Comparison of ENCODE assay signal across 20 cellular contexts in genomic region chr7:31465285-31465684, GRCh38. TPM values are rescaled to one million over a fixed set of nuclear protein-coding genes. Genes with fewer than 3 reads are reported as not detected.
"Had no signal": no experiment of that assay in that cellular context is flagged by ENCODE, and none has a peak within 500 bp of the region (broad histone marks: within the 10 kb centered on the region; RNA-seq: fewer than 3 reads in every experiment).

No MANE protein-coding gene starts in this region.

- H3K4me1 Mint-ChIP-seq: activated naive CD8-positive, alpha-beta T cell treated with anti-CD3 and anti-CD28 coated beads, Interleukin-2, amount 10 ng/mL, durations not matched to agents 7 days and 5 days; memory B cell; naive thymus-derived CD8-positive, alpha-beta T cell had no signal

- H3K27ac Mint-ChIP-seq: activated naive CD8-positive, alpha-beta T cell treated with anti-CD3 and anti-CD28 coated beads, Interleukin-2, amount 10 ng/mL, durations not matched to agents 7 days and 5 days; memory B cell; naive thymus-derived CD8-positive, alpha-beta T cell had no signal

- DNase-seq: activated CD4-positive, alpha-beta T cell treated with anti-CD3 and anti-CD28 coated beads, Interleukin-2, amount 50 U/mL, for 1 hour; activated CD8-positive, alpha-beta memory T cell treated with anti-CD3 and anti-CD28 coated beads for 24 hours; activated gamma-delta T cell treated with Interleukin-2 at 50 U/mL for 16 hours; activated naive CD8-positive, alpha-beta T cell treated with anti-CD3 and anti-CD28 coated beads, Interleukin-2, amount 10 ng/mL, durations not matched to agents 7 days and 5 days; central memory CD4-positive, alpha-beta T cell; esophagus squamous epithelium; hypothalamus; left ventricle myocardium inferior; naive thymus-derived CD8-positive, alpha-beta T cell; stimulated activated CD4-positive, alpha-beta T cell treated with anti-CD3 and anti-CD28 coated beads, Interleukin-2, amount 100 ng/mL, for 24 hours; stimulated activated naive CD4-positive, alpha-beta T cell treated with Interleukin-2 at 50 U/mL for 16 hours had no signal

- H3K4me3 Mint-ChIP-seq: activated naive CD8-positive, alpha-beta T cell treated with anti-CD3 and anti-CD28 coated beads, Interleukin-2, amount 10 ng/mL, durations not matched to agents 7 days and 5 days; brain; memory B cell; naive thymus-derived CD8-positive, alpha-beta T cell had no signal

- H3K9me3 Mint-ChIP-seq: activated naive CD8-positive, alpha-beta T cell treated with anti-CD3 and anti-CD28 coated beads, Interleukin-2, amount 10 ng/mL, durations not matched to agents 7 days and 5 days; brain; memory B cell had no signal

- H3K36me3 ChIP-seq: esophagus squamous epithelium, left ventricle myocardium inferior, tibial nerve had no signal

- H3K27me3 Mint-ChIP-seq: activated naive CD8-positive, alpha-beta T cell treated with anti-CD3 and anti-CD28 coated beads, Interleukin-2, amount 10 ng/mL, durations not matched to agents 7 days and 5 days; brain had no signal

- H3K27ac ChIP-seq: coronary artery, esophagus squamous epithelium, left ventricle myocardium inferior, tibial nerve had no signal

- H3K4me1 ChIP-seq: esophagus squamous epithelium, left ventricle myocardium inferior, tibial nerve had no signal

- H3K36me3 Mint-ChIP-seq: activated naive CD8-positive, alpha-beta T cell treated with anti-CD3 and anti-CD28 coated beads, Interleukin-2, amount 10 ng/mL, durations not matched to agents 7 days and 5 days; brain; memory B cell; naive thymus-derived CD8-positive, alpha-beta T cell had no signal

- H3K9me3 ChIP-seq: esophagus squamous epithelium, left ventricle myocardium inferior, tibial nerve had no signal

- ATAC-seq: naive thymus-derived CD8-positive, alpha-beta T cell had no signal

- H3K27me3 ChIP-seq: esophagus squamous epithelium, tibial nerve had no signal

- H3K4me3 ChIP-seq: coronary artery, esophagus squamous epithelium, left ventricle myocardium inferior, tibial nerve had no signal

RNA-seq across cellular contexts. Expression of gene ITPRID1, which starts 48.6 kb away (rescaled TPM):
- total RNA-seq: activated naive CD8-positive, alpha-beta T cell treated with anti-CD3 and anti-CD28 coated beads, Interleukin-2, amount 10 ng/mL, durations not matched to agents 7 days and 5 days; endothelial cell of umbilical vein; fibroblast of villous mesenchyme; glomerular endothelial cell; kidney epithelial cell; left ventricle myocardium inferior; naive thymus-derived CD8-positive, alpha-beta T cell; renal cortical epithelial cell; tibial nerve had no signal
- polyA plus RNA-seq: endothelial cell of umbilical vein; naive thymus-derived CD8-positive, alpha-beta T cell had no signal
